ENCODE assay signal across 22 cellular contexts in genomic region chr6:96450760-96451116, GRCh38.
"Had no signal": no experiment of that assay in that cellular context is flagged by ENCODE, and none has a peak within 500 bp of the region (broad histone marks: within the 10 kb centered on the region; RNA-seq: fewer than 3 reads in every experiment).

No MANE protein-coding gene starts in this region.

- H3K9me3 Mint-ChIP-seq: activated CD4-positive, alpha-beta T cell treated with anti-CD3 and anti-CD28 coated beads, Interleukin-2, amount 10 ng/mL, durations not matched to agents 7 days and 5 days had no signal

- H3K4me1 ChIP-seq: body of pancreas had no signal

- H3K36me3 ChIP-seq: ascending aorta had no signal

- DNase-seq: activated B cell treated with CpG ODN at 0.5 μM for 24 hours; activated CD4-positive, alpha-beta memory T cell treated with anti-CD3 and anti-CD28 coated beads for 36 hours; activated CD4-positive, alpha-beta T cell treated with anti-CD3 and anti-CD28 coated beads, Interleukin-2, amount 10 ng/mL, durations not matched to agents 7 days and 5 days; activated CD8-positive, alpha-beta memory T cell treated with anti-CD3 and anti-CD28 coated beads for 24 hours; activated effector memory CD4-positive, alpha-beta T cell treated with anti-CD3 and anti-CD28 coated beads, Interleukin-2, amount 50 U/mL, for 16 hours; activated naive CD4-positive, alpha-beta T cell treated with Interleukin-2 at 50 U/mL for 16 hours; activated naive CD8-positive, alpha-beta T cell treated with anti-CD3 and anti-CD28 coated beads, Interleukin-2, amount 50 U/mL, for 24 hours; activated T-cell treated with anti-CD3 and anti-CD28 coated beads, Interleukin-2, amount 50 U/mL, for 4 hours; amniotic stem cell; body of pancreas; Kasumi-1; NCI-H1105 treated with DMSO at 0.1 percent for 48 hours; NCI-H1436 treated with DMSO at 0.1 percent for 48 hours; NCI-H187; NCI-H2081; NCI-H510A treated with DMSO at 0.1 percent for 48 hours; SIG-M5; T-helper 2 cell; T1000 had no signal

- H3K4me3 Mint-ChIP-seq: activated B cell treated with CpG ODN at 0.5 μM for 24 hours; activated CD4-positive, alpha-beta memory T cell treated with anti-CD3 and anti-CD28 coated beads for 36 hours; activated CD4-positive, alpha-beta T cell treated with anti-CD3 and anti-CD28 coated beads, Interleukin-2, amount 10 ng/mL, durations not matched to agents 7 days and 5 days; activated naive CD8-positive, alpha-beta T cell treated with anti-CD3 and anti-CD28 coated beads, Interleukin-2, amount 50 U/mL, for 24 hours; activated T-cell treated with anti-CD3 and anti-CD28 coated beads, Interleukin-2, amount 50 U/mL, for 4 hours; central memory CD8-positive, alpha-beta T cell had no signal

- H3K36me3 Mint-ChIP-seq: activated CD4-positive, alpha-beta memory T cell treated with anti-CD3 and anti-CD28 coated beads for 36 hours; activated naive CD4-positive, alpha-beta T cell treated with anti-CD3 and anti-CD28 coated beads, Interleukin-2, amount 50 U/mL, for 72 hours had no signal

- H3K4me3 ChIP-seq: ascending aorta, body of pancreas had no signal

- H3K9me3 ChIP-seq: body of pancreas had no signal

- H3K27me3 ChIP-seq: ascending aorta, body of pancreas had no signal

- H3K27me3 Mint-ChIP-seq: activated B cell treated with CpG ODN at 0.5 μM for 24 hours; activated CD4-positive, alpha-beta memory T cell treated with anti-CD3 and anti-CD28 coated beads for 36 hours; activated naive CD8-positive, alpha-beta T cell treated with anti-CD3 and anti-CD28 coated beads, Interleukin-2, amount 50 U/mL, for 24 hours had no signal

- H3K27ac Mint-ChIP-seq: activated B cell treated with CpG ODN at 0.5 μM for 24 hours; activated CD4-positive, alpha-beta memory T cell treated with anti-CD3 and anti-CD28 coated beads for 36 hours; activated CD4-positive, alpha-beta T cell treated with anti-CD3 and anti-CD28 coated beads, Interleukin-2, amount 10 ng/mL, durations not matched to agents 7 days and 5 days; activated naive CD4-positive, alpha-beta T cell treated with anti-CD3 and anti-CD28 coated beads, Interleukin-2, amount 50 U/mL, for 72 hours; activated naive CD8-positive, alpha-beta T cell treated with anti-CD3 and anti-CD28 coated beads, Interleukin-2, amount 50 U/mL, for 24 hours had no signal

- ATAC-seq: activated naive CD4-positive, alpha-beta T cell treated with anti-CD3 and anti-CD28 coated beads, Interleukin-2, amount 50 U/mL, for 72 hours; activated naive CD8-positive, alpha-beta T cell treated with anti-CD3 and anti-CD28 coated beads, Interleukin-2, amount 50 U/mL, for 24 hours; activated T-cell treated with anti-CD3 and anti-CD28 coated beads, Interleukin-2, amount 50 U/mL, for 4 hours; body of pancreas had no signal

- H3K27ac ChIP-seq: ascending aorta, body of pancreas had no signal

- H3K4me1 Mint-ChIP-seq: activated B cell treated with CpG ODN at 0.5 μM for 24 hours; activated CD4-positive, alpha-beta T cell treated with anti-CD3 and anti-CD28 coated beads, Interleukin-2, amount 10 ng/mL, durations not matched to agents 7 days and 5 days; activated naive CD8-positive, alpha-beta T cell treated with anti-CD3 and anti-CD28 coated beads, Interleukin-2, amount 50 U/mL, for 24 hours; central memory CD8-positive, alpha-beta T cell had no signal
